In genomic region chr17:28842282-28843012, GRCh38 we compare ENCODE assay signal across 1 cellular context.
TF ChIP-seq lines count a peak whose summit lies in the region.

TSS of gene FAM222B (minus strand) at chr17:28842790. CDS start at chr17:28766667, 76,123 bp downstream.

TF ChIP-seq in GM12878, 131 proteins besides CTCF, POLR2A, EP300 and RAD21 (continued from another document and continues in another):
- TF ChIP-seq ZBTB33 (IDR thresholded peaks at IDR 0.05) (no peak), GATAD2B (conservative IDR thresholded peaks at IDR 0.05; ENCODE audit: low read depth) (peak; percentile 52; the same call in 1 of the 2 replicates), RELB (IDR thresholded peaks at IDR 0.05; ENCODE audit: low read depth) (no peak), NFYA (IDR thresholded peaks at IDR 0.05; ENCODE audit: borderline replicate concordance, low read depth, low read length) (no peak), ETV6 (conservative IDR thresholded peaks at IDR 0.05 in 1 of 2, IDR thresholded peaks at IDR 0.05 in 1 of 2; ENCODE audit: borderline replicate concordance in 1 of 2, low read depth in 1 of 2) (no peak), ATF3 (IDR thresholded peaks at IDR 0.05; ENCODE audit: borderline replicate concordance, extremely low read depth, low read depth, low read length) (peak; percentile 35; the same call in 1 of the 2 replicates), CEBPB (IDR thresholded peaks at IDR 0.05; ENCODE audit: borderline replicate concordance in 1 of 2, low read depth in 2 of 2, low read length in 2 of 2) (no peak), BCL3 (IDR thresholded peaks at IDR 0.05; ENCODE audit: borderline replicate concordance, insufficient read depth, low read depth, low read length, poor library complexity, severe bottlenecking) (no peak), TARDBP (IDR thresholded peaks at IDR 0.05; ENCODE audit: borderline replicate concordance) (no peak), SMC3 (IDR thresholded peaks at IDR 0.05; ENCODE audit: borderline replicate concordance, low read length) (0 out of 2 replicates have a peak, but pooled peaks have one; percentile 6), YBX1 (IDR thresholded peaks at IDR 0.05) (no peak), RB1 (IDR thresholded peaks at IDR 0.05; ENCODE audit: borderline replicate concordance) (0 out of 2 replicates have a peak, but pooled peaks have one; percentile 39), CHD2 (IDR thresholded peaks at IDR 0.05; ENCODE audit: borderline replicate concordance, low read depth, low read length) (peak; percentile 41; the same call in 1 of the 2 replicates), MTA2 (IDR thresholded peaks at IDR 0.05; ENCODE audit: low read depth) (no peak), IRF3 (IDR thresholded peaks at IDR 0.05) (0 out of 2 replicates have a peak, but pooled peaks have one; percentile 8), FOS (IDR thresholded peaks at IDR 0.05; ENCODE audit: borderline replicate concordance, extremely low read depth, insufficient read length) (no peak), TAF1 (IDR thresholded peaks at IDR 0.05; ENCODE audit: borderline replicate concordance, low read depth, low read length) (no peak), MLLT1 (IDR thresholded peaks at IDR 0.05) (no peak; the same call in 1 of the 2 replicates), HDAC2 (IDR thresholded peaks at IDR 0.05) (no peak), E4F1 (IDR thresholded peaks at IDR 0.05; ENCODE audit: borderline replicate concordance, partially characterized antibody) (no peak), NFXL1 (IDR thresholded peaks at IDR 0.05; ENCODE audit: borderline replicate concordance) (no peak), JUND (IDR thresholded peaks at IDR 0.05; ENCODE audit: low read depth, low read length) (no peak), LARP7 (IDR thresholded peaks at IDR 0.05) (0 out of 2 replicates have a peak, but pooled peaks have one; percentile 26), ZNF622 (IDR thresholded peaks at IDR 0.05) (no peak), EED (IDR thresholded peaks at IDR 0.05; ENCODE audit: low read depth) (no peak), DPF2 (IDR thresholded peaks at IDR 0.05) (no peak; the same call in 1 of the 2 replicates), CBFB (IDR thresholded peaks at IDR 0.05; ENCODE audit: low read depth) (no peak), PAX8 (IDR thresholded peaks at IDR 0.05) (no peak), SUZ12 (IDR thresholded peaks at IDR 0.05; ENCODE audit: unreplicated experiment) (no peak), CUX1 (IDR thresholded peaks at IDR 0.05; ENCODE audit: insufficient replicate concordance, low read depth, low read length) (no peak), ATF2 (IDR thresholded peaks at IDR 0.05; ENCODE audit: low read length) (no peak), HDGF (IDR thresholded peaks at IDR 0.05) (peak; percentile 81), ZBTB11 (CRISPR knock-in tag; IDR thresholded peaks at IDR 0.05) (no peak), USF2 (IDR thresholded peaks at IDR 0.05; ENCODE audit: borderline replicate concordance, low read depth, low read length) (no peak), MYC (IDR thresholded peaks at IDR 0.05; ENCODE audit: insufficient read depth, insufficient read length, insufficient replicate concordance, low read length, severe bottlenecking) (no peak)
